Comparison of ENCODE assay signal across 8 cellular contexts in genomic region chr15:40342421-40343313, GRCh38. TPM values are rescaled to one million over a fixed set of nuclear protein-coding genes. Genes with fewer than 3 reads are reported as not detected.
A peak's percentile ranks its signal among the peaks of the same experiment; 100 is the strongest.
DNase-seq lines count a peak whose midpoint lies in the region; ATAC-seq, FAIRE-seq and TF ChIP-seq lines count a peak whose summit lies in the region.
"Had no signal": no experiment of that assay in that cellular context is flagged by ENCODE, and none has a peak within 500 bp of the region (broad histone marks: within the 10 kb centered on the region; RNA-seq: fewer than 3 reads in every experiment).

No MANE protein-coding gene starts in this region.

- no peak overlapping the region for H3K4me3 Mint-ChIP-seq in nephron
- H3K4me3 Mint-ChIP-seq: CD4-positive, alpha-beta T cell had no signal

- peak; percentile 75 for FAIRE-seq in bronchial epithelial cell (lab: Jason Lieb, UNC)

- H3K27me3 Mint-ChIP-seq in nephron (ENCODE audit: low read depth), result no peaks in the 10 kb centered on the region
- H3K27me3 Mint-ChIP-seq: CD4-positive, alpha-beta T cell had no signal

- H3K36me3 ChIP-seq in bronchial epithelial cell (ENCODE audit: control insufficient read depth, insufficient read depth, low read length), result no peaks in the 10 kb centered on the region

- no peak for TF ChIP-seq CTCF in bronchial epithelial cell (IDR thresholded peaks at IDR 0.05; ENCODE audit: insufficient read depth, low read length, severe bottlenecking)
- TF ChIP-seq CTCF in nephron (IDR thresholded peaks at IDR 0.05; ENCODE audit: unreplicated experiment in 3 of 3), result no peak

- H3K4me1 Mint-ChIP-seq in nephron, result peaks cover 45% of the 10 kb centered on the region

- H3K4me3 ChIP-seq in bronchial epithelial cell (ENCODE audit: low read depth, low read length), result no peak overlapping the region

- H3K36me3 Mint-ChIP-seq in nephron (ENCODE audit: low read depth), result no peaks in the 10 kb centered on the region

- peak overlapping the region; percentile 23 to 47 (median 38) for H3K27ac Mint-ChIP-seq in nephron
- H3K27ac Mint-ChIP-seq: CD4-positive, alpha-beta T cell had no signal

- ATAC-seq in HG03045 (IDR thresholded peaks at IDR 0.05; ENCODE audit: unreplicated experiment) (no peak), HG02970 (IDR thresholded peaks at IDR 0.05; ENCODE audit: low FRiP score, unreplicated experiment) (no peak)

- no peaks in the 10 kb centered on the region for H3K27me3 ChIP-seq in bronchial epithelial cell (ENCODE audit: control insufficient read depth, insufficient read depth, low read length)

- no peaks in the 10 kb centered on the region for H3K9me3 Mint-ChIP-seq in nephron
- H3K9me3 Mint-ChIP-seq: CD4-positive, alpha-beta T cell had no signal

- peak; percentile 60 for DNase-seq in Daoy (ENCODE audit: low read depth)
- peak; percentile 90 for DNase-seq in bronchial epithelial cell (ENCODE audit: low read depth)
- no peak for DNase-seq in NCI-H2171 (lab: John Stamatoyannopoulos, UW)
- DNase-seq: CD4-positive, alpha-beta T cell; NCI-H2029 had no signal

RNA-seq across cellular contexts. Expression of gene CCDC9B, which starts 1.9 kb away (rescaled TPM):
- 5.4 and 6.1 TPM in 2 replicates for total RNA-seq in Daoy (2014; rRNA removed; shearing (Covaris generic))
- total RNA-seq in bronchial epithelial cell, result 12.1 and 17.3 TPM in 2 replicates

RNA-seq across cellular contexts. Expression of gene PHGR1, which starts 8.2 kb away (rescaled TPM):
- not detected in 2 replicates for total RNA-seq in Daoy (2014; rRNA removed; shearing (Covaris generic))
- not detected in 2 replicates for total RNA-seq in bronchial epithelial cell
- total RNA-seq: CD4-positive, alpha-beta T cell had no signal

RNA-seq across cellular contexts. Expression of gene DISP2, which starts 15.4 kb away (rescaled TPM):
- 0.51 and 1.1 TPM in 2 replicates for total RNA-seq in Daoy (2014; rRNA removed; shearing (Covaris generic))
- total RNA-seq in bronchial epithelial cell, result under 0.01 TPM in 1 of 2 replicates, not detected in the other

RNA-seq across cellular contexts. Expression of gene INAFM2, which starts 19.2 kb away (rescaled TPM):
- 12.9 and 15.5 TPM in 2 replicates for total RNA-seq in Daoy (2014; rRNA removed; shearing (Covaris generic))
- 6.3 and 6.8 TPM in 2 replicates for total RNA-seq in bronchial epithelial cell

RNA-seq across cellular contexts. Expression of gene PLCB2, which starts 34.9 kb away (rescaled TPM):
- 0.29 and 1.3 TPM in 2 replicates for total RNA-seq in Daoy (2014; rRNA removed; shearing (Covaris generic))
- total RNA-seq in bronchial epithelial cell, result not detected in 2 replicates
